In the genomic region with DNA sequence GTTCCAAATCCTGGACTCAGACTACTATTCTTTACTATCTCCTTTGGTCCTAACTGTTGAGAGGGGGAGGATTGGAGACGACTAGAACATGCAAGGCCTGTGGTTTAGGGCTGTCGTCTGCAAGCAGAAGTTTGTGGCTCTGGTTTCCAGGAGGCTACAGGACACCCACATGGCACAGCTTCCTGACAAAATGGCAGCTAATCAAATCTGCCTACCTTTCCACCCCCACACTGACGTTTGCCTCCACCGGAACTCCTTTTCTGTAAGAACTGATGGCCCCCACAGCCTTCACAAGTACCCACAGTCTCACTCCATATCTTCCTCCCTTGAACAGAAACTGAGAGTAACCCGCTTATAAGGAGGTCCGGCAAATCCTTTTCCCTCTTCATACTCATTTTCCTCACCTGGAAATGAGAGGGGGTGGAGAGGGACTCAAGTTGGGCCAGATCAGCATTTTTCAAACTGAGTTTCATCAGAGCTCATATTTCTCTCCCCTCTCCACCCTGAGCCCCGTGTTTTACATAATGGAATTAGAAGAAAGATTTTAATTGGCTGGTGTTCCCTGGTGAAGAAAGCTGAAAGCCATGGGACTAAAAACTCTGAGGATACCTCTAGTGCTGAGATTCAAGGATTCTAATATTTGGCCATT, we compare ENCODE assay signal across 9 cellular contexts. TPM values are rescaled to one million over a fixed set of nuclear protein-coding genes. Genes with fewer than 3 reads are reported as not detected.
DNase-seq lines count a peak whose midpoint lies in the region; ATAC-seq and TF ChIP-seq lines count a peak whose summit lies in the region.
"Had no signal": no experiment of that assay in that cellular context is flagged by ENCODE, and none has a peak within 500 bp of the region (broad histone marks: within the 10 kb centered on the region; RNA-seq: fewer than 3 reads in every experiment).

No MANE protein-coding gene starts in this region.

- H3K27ac ChIP-seq in muscle layer of duodenum (ENCODE audit: low read length) (peak overlapping the region; percentile 32), suprapubic skin (peak overlapping the region; percentile 16)

- H3K9me3 Mint-ChIP-seq in activated CD8-positive, alpha-beta memory T cell treated with anti-CD3 and anti-CD28 coated beads, Interleukin-2, amount 10 ng/mL, durations not matched to agents 7 days and 5 days (ENCODE audit: low read depth) = no peaks in the 10 kb centered on the region
- H3K9me3 Mint-ChIP-seq in activated CD8-positive, alpha-beta T cell treated with anti-CD3 and anti-CD28 coated beads, Interleukin-2, amount 10 ng/mL, durations not matched to agents 7 days and 5 days (ENCODE audit: insufficient read depth) = no peaks in the 10 kb centered on the region

- no peak overlapping the region for H3K4me3 Mint-ChIP-seq in activated CD8-positive, alpha-beta memory T cell treated with anti-CD3 and anti-CD28 coated beads, Interleukin-2, amount 10 ng/mL, durations not matched to agents 7 days and 5 days
- H3K4me3 Mint-ChIP-seq in activated CD8-positive, alpha-beta T cell treated with anti-CD3 and anti-CD28 coated beads, Interleukin-2, amount 10 ng/mL, durations not matched to agents 7 days and 5 days = peak overlapping the region; percentile 23

- CTCF ChIA-PET in activated CD8-positive, alpha-beta memory T cell treated with anti-CD3 and anti-CD28 coated beads, Interleukin-2, amount 10 ng/mL, durations not matched to agents 7 days and 5 days (lab: Charles Lee) = interaction anchor here (1.0 to 1.7 kb wide), 7 partner anchors 11 to 119 kb away, joined by 3 to 7 read pairs (median 4); a partner anchor contains a TSS
- CTCF ChIA-PET in activated CD8-positive, alpha-beta T cell treated with anti-CD3 and anti-CD28 coated beads, Interleukin-2, amount 10 ng/mL, durations not matched to agents 7 days and 5 days (lab: Charles Lee) = interaction anchor here (0.8 to 3.5 kb wide), 7 partner anchors 18 to 253 kb away, joined by 3 to 31 read pairs (median 4); a partner anchor contains a TSS

- H3K36me3 ChIP-seq in muscle layer of duodenum (ENCODE audit: control insufficient read depth in 1 of 2, insufficient read depth in 2 of 2, low read length in 2 of 2) (peaks cover 14 to 17% of the 10 kb centered on the region in 2 donors), suprapubic skin (peaks cover 30% of the 10 kb centered on the region)

- POLR2A ChIA-PET in activated CD8-positive, alpha-beta T cell treated with anti-CD3 and anti-CD28 coated beads, Interleukin-2, amount 10 ng/mL, durations not matched to agents 7 days and 5 days (lab: Charles Lee) = interaction anchor here (1.0 to 1.5 kb wide), 2 partner anchors 13 to 64 kb away, joined by 3 to 5 read pairs; no protein-coding TSS in a partner anchor

- no peak for TF ChIP-seq EP300 in suprapubic skin (IDR thresholded peaks at IDR 0.05)

- H3K27me3 ChIP-seq in muscle layer of duodenum (ENCODE audit: low read depth, low read length) (no peaks in the 10 kb centered on the region), suprapubic skin (no peaks in the 10 kb centered on the region)

- H3K4me3 ChIP-seq in muscle layer of duodenum (ENCODE audit: low read depth in 1 of 2, low read length in 2 of 2) = no peak overlapping the region
- no peak overlapping the region for H3K4me3 ChIP-seq in suprapubic skin

- H3K9me3 ChIP-seq in muscle layer of duodenum (ENCODE audit: control insufficient read depth in 1 of 2, low read length in 2 of 2) (no peaks in the 10 kb centered on the region), suprapubic skin (no peaks in the 10 kb centered on the region)

- peaks cover 35% of the 10 kb centered on the region for H3K4me1 Mint-ChIP-seq in activated CD8-positive, alpha-beta memory T cell treated with anti-CD3 and anti-CD28 coated beads, Interleukin-2, amount 10 ng/mL, durations not matched to agents 7 days and 5 days
- H3K4me1 Mint-ChIP-seq in activated CD8-positive, alpha-beta T cell treated with anti-CD3 and anti-CD28 coated beads, Interleukin-2, amount 10 ng/mL, durations not matched to agents 7 days and 5 days (ENCODE audit: low read depth) = peaks cover 36% of the 10 kb centered on the region

- H3K4me1 ChIP-seq in muscle layer of duodenum (ENCODE audit: control insufficient read depth in 1 of 2, insufficient read depth in 2 of 2, low read length in 2 of 2) (no peaks in the 10 kb centered on the region), suprapubic skin (peaks cover 56% of the 10 kb centered on the region)

- H3K36me3 Mint-ChIP-seq in activated CD8-positive, alpha-beta memory T cell treated with anti-CD3 and anti-CD28 coated beads, Interleukin-2, amount 10 ng/mL, durations not matched to agents 7 days and 5 days = peaks cover 10% of the 10 kb centered on the region
- peaks cover 17% of the 10 kb centered on the region for H3K36me3 Mint-ChIP-seq in activated CD8-positive, alpha-beta T cell treated with anti-CD3 and anti-CD28 coated beads, Interleukin-2, amount 10 ng/mL, durations not matched to agents 7 days and 5 days (ENCODE audit: low read depth)

- TF ChIP-seq CTCF in suprapubic skin (IDR thresholded peaks at IDR 0.05) = no peak

- H3K27me3 Mint-ChIP-seq in activated CD8-positive, alpha-beta memory T cell treated with anti-CD3 and anti-CD28 coated beads, Interleukin-2, amount 10 ng/mL, durations not matched to agents 7 days and 5 days = no peaks in the 10 kb centered on the region
- H3K27me3 Mint-ChIP-seq in activated CD8-positive, alpha-beta T cell treated with anti-CD3 and anti-CD28 coated beads, Interleukin-2, amount 10 ng/mL, durations not matched to agents 7 days and 5 days (ENCODE audit: low read depth) = no peaks in the 10 kb centered on the region

- 46% methylated on average over 7 of the region's 7 CpGs for WGBS in suprapubic skin

- peak; percentile 63 for ATAC-seq in activated CD8-positive, alpha-beta memory T cell treated with anti-CD3 and anti-CD28 coated beads, Interleukin-2, amount 10 ng/mL, durations not matched to agents 7 days and 5 days
- ATAC-seq in activated CD8-positive, alpha-beta T cell treated with anti-CD3 and anti-CD28 coated beads, Interleukin-2, amount 10 ng/mL, durations not matched to agents 7 days and 5 days = peak; percentile 58
- no peak for ATAC-seq in GM19023 (IDR thresholded peaks at IDR 0.05; ENCODE audit: unreplicated experiment)

- peak; percentile 76 for DNase-seq in activated CD8-positive, alpha-beta memory T cell treated with anti-CD3 and anti-CD28 coated beads, Interleukin-2, amount 10 ng/mL, durations not matched to agents 7 days and 5 days
- no peak for DNase-seq in activated CD8-positive, alpha-beta memory T cell treated with anti-CD3 and anti-CD28 coated beads for 24 hours
- peak; percentile 72 for DNase-seq in activated CD8-positive, alpha-beta T cell treated with anti-CD3 and anti-CD28 coated beads, Interleukin-2, amount 10 ng/mL, durations not matched to agents 7 days and 5 days
- DNase-seq in suprapubic skin (ENCODE audit: low spot score in 2 of 2) = no peak
- DNase-seq in HK-2 (ENCODE audit: unreplicated experiment) = no peak
- no peak for DNase-seq in NCI-H446 (lab: John Stamatoyannopoulos, UW)
- DNase-seq: NCI-H2081 had no signal

- peak overlapping the region; percentile 73 for H3K27ac Mint-ChIP-seq in activated CD8-positive, alpha-beta memory T cell treated with anti-CD3 and anti-CD28 coated beads, Interleukin-2, amount 10 ng/mL, durations not matched to agents 7 days and 5 days
- H3K27ac Mint-ChIP-seq in activated CD8-positive, alpha-beta T cell treated with anti-CD3 and anti-CD28 coated beads, Interleukin-2, amount 10 ng/mL, durations not matched to agents 7 days and 5 days = peak overlapping the region; percentile 89

- no peak for TF ChIP-seq POLR2A in suprapubic skin (IDR thresholded peaks at IDR 0.05)

RNA-seq across cellular contexts. Expression of a gene that starts 5.2 kb away (rescaled TPM):
- 1 to 10 TPM; 2.9 to 4.2 TPM for total RNA-seq in activated CD8-positive, alpha-beta memory T cell treated with anti-CD3 and anti-CD28 coated beads, Interleukin-2, amount 10 ng/mL, durations not matched to agents 7 days and 5 days
- total RNA-seq in activated CD8-positive, alpha-beta T cell treated with anti-CD3 and anti-CD28 coated beads, Interleukin-2, amount 10 ng/mL, durations not matched to agents 7 days and 5 days = 1 to 10 TPM; 2.0 to 2.7 TPM
- total RNA-seq in suprapubic skin = 100 to 1,000 TPM in 2 of 4 donors, 10 to 100 TPM in 2; 49.8 to 114 (median 88.4) TPM

Comparison
In these comparisons a context has a peak if more than half of its experiments do, and no peak if none do; other contexts are left out.
1. DNase-seq: peak in activated CD8-positive, alpha-beta memory T cell treated with anti-CD3 and anti-CD28 coated beads, Interleukin-2, amount 10 ng/mL, durations not matched to agents 7 days and 5 days (single experiment) and activated CD8-positive, alpha-beta T cell treated with anti-CD3 and anti-CD28 coated beads, Interleukin-2, amount 10 ng/mL, durations not matched to agents 7 days and 5 days (single experiment); none in activated CD8-positive, alpha-beta memory T cell treated with anti-CD3 and anti-CD28 coated beads for 24 hours (single experiment), suprapubic skin (0 of 2), HK-2 (single experiment) and NCI-H446 (0 of 2).
2. RNA of a gene that starts 5.2 kb away (total RNA-seq): 49.8 to 114 TPM in suprapubic skin; 2.9 to 4.2 TPM in activated CD8-positive, alpha-beta memory T cell treated with anti-CD3 and anti-CD28 coated beads, Interleukin-2, amount 10 ng/mL, durations not matched to agents 7 days and 5 days and 2.0 to 2.7 TPM in activated CD8-positive, alpha-beta T cell treated with anti-CD3 and anti-CD28 coated beads, Interleukin-2, amount 10 ng/mL, durations not matched to agents 7 days and 5 days; every median in the first group is over 4 times any median in the second.